8 cellular contexts compared by ENCODE assay signal in the genomic region with DNA sequence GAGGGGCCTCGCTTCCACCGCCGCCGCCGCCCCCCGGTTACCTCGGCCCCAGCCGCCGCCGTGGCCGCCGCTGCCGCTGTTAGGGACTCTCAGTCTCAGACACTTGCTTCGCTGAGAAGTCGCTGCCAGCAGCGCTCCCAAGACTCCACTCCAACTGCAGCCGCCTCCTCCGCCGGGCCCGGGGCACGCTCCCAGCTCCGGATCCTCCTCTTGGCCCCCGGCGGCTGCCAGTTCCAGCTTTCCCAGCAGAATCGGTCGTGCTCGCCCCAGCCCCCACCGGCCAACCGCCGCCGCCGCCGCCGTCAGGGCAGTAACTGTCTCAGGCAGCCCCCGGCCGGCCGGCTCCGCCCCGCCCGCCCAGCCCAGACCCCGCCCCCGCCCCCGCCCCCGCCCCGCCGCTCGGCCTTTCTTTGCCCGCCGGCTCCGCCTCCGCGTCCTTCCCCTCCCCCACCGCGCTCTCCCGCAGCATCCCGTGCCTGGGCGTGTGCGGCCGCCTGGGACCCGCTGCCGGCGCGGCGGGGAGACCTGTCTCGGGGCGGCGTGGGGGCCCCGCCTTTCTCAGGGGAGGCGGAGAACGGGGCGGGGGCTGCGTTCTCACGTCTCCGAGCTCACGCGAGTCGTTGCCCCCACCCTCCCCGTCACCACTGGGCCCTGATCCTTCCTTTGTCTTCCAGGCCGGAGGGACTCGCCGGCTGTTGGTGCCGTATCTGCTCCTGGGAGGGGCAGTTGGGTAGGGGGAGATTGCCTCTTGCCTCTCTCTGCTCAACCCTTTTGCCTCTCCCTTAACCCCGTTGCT. TPM values are rescaled to one million over a fixed set of nuclear protein-coding genes. Genes with fewer than 3 reads are reported as not detected.
A peak's percentile ranks its signal among the peaks of the same experiment; 100 is the strongest.
DNase-seq lines count a peak whose midpoint lies in the region; ATAC-seq and TF ChIP-seq lines count a peak whose summit lies in the region.

TSS of gene ANKRD50 (minus strand) at position 316 of the 796 bp plus-strand sequence. CDS start 2,221 bp downstream, outside the sequence.

- intact Hi-C loops in colonic mucosa (cut with DNase I), result no loop called here

- H3K9me3 ChIP-seq in colonic mucosa, result no peaks in the 10 kb centered on the region

- H3K27me3 ChIP-seq in colonic mucosa (no peaks in the 10 kb centered on the region), layer of hippocampus (ENCODE audit: control insufficient read depth, insufficient read depth, low read length) (no peaks in the 10 kb centered on the region)

- H3K4me1 ChIP-seq in colonic mucosa, result peaks cover 5% of the 10 kb centered on the region

- no peaks in the 10 kb centered on the region for H3K36me3 ChIP-seq in colonic mucosa

- ATAC-seq in GM19025 (IDR thresholded peaks at IDR 0.05; ENCODE audit: low read depth, unreplicated experiment) (peak; percentile 78), HG03196 (IDR thresholded peaks at IDR 0.05; ENCODE audit: unreplicated experiment) (peak; percentile 65)

- H3K27ac ChIP-seq in colonic mucosa (peak within 1 kb of the TSS; percentile 93), layer of hippocampus (ENCODE audit: low read depth, low read length) (peak within 1 kb of the TSS; percentile 94)

- DNase-seq in AG10803 (ENCODE audit: low read depth) (peak; percentile 96), NCI-H226 (peak; percentile 90), colonic mucosa (peak; percentile 90)
- DNase-seq in activated CD4-positive, alpha-beta T cell treated with anti-CD3 and anti-CD28 coated beads for 24 hours (ENCODE audit: low read depth in 2 of 2), result peak; percentile 26 to 41
- DNase-seq in stimulated activated CD4-positive, alpha-beta T cell treated with anti-CD3 and anti-CD28 coated beads, Interleukin-1b, Interleukin-23, amount 100 ng/mL, for 1 hour (ENCODE audit: low read depth in 2 of 2), result peak; percentile 7 to 29

- H3K4me3 ChIP-seq in AG10803 (ENCODE audit: low read length) (peak within 1 kb of the TSS; percentile 78), colonic mucosa (peak within 1 kb of the TSS; percentile 69)

- TF ChIP-seq CTCF in AG10803 (conservative IDR thresholded peaks at IDR 0.05; ENCODE audit: low read length) (no peak), colonic mucosa (IDR thresholded peaks at IDR 0.05) (no peak)

- peak within 1 kb of the TSS; percentile 87 to 93 for H3K9ac ChIP-seq in colonic mucosa (ENCODE audit: low read depth in 2 of 2, low read length in 2 of 2)

RNA-seq across cellular contexts. Expression of gene ANKRD50, which starts in this region (rescaled TPM):
- 10 to 100 TPM in 1 of 2 donors, 1 to 10 TPM in 1; 7.1 to 14.0 TPM for total RNA-seq in colonic mucosa

Comparison
In these comparisons a context has a peak if more than half of its experiments do, and no peak if none do; other contexts are left out.
1. Peak in every context shown above with its lines: DNase-seq, ATAC-seq, H3K4me3 ChIP-seq and H3K27ac ChIP-seq.
2. DNase-seq: peak in every context shown above with its lines; median percentile 96 in AG10803; 90 in NCI-H226; 90 in colonic mucosa; 34 in activated CD4-positive, alpha-beta T cell treated with anti-CD3 and anti-CD28 coated beads for 24 hours; 18 in stimulated activated CD4-positive, alpha-beta T cell treated with anti-CD3 and anti-CD28 coated beads, Interleukin-1b, Interleukin-23, amount 100 ng/mL, for 1 hour.